8 cellular contexts compared by ENCODE assay signal in genomic region chr12:15151141-15152091, GRCh38.
DNase-seq lines count a peak whose midpoint lies in the region; ATAC-seq lines count a peak whose summit lies in the region.

No MANE protein-coding gene starts in this region.

- H3K27ac Mint-ChIP-seq in stimulated activated memory B cell treated with anti-CD40 and anti-IgM and Interleukin-4, amounts not matched to agents 10 μg/mL and 1 μg/mL and 100 μg/mL, for 72 hours: no peak overlapping the region

- peak; percentile 63 to 80 for ATAC-seq in left cardiac atrium
- no peak for ATAC-seq in stimulated activated memory B cell treated with anti-CD40 and anti-IgM and Interleukin-4, amounts not matched to agents 10 μg/mL and 1 μg/mL and 100 μg/mL, for 72 hours

- H3K9me3 Mint-ChIP-seq in stimulated activated memory B cell treated with anti-CD40 and anti-IgM and Interleukin-4, amounts not matched to agents 10 μg/mL and 1 μg/mL and 100 μg/mL, for 72 hours: no peaks in the 10 kb centered on the region

- H3K36me3 Mint-ChIP-seq in stimulated activated memory B cell treated with anti-CD40 and anti-IgM and Interleukin-4, amounts not matched to agents 10 μg/mL and 1 μg/mL and 100 μg/mL, for 72 hours: no peaks in the 10 kb centered on the region

- peaks cover 8% of the 10 kb centered on the region for H3K27me3 Mint-ChIP-seq in stimulated activated memory B cell treated with anti-CD40 and anti-IgM and Interleukin-4, amounts not matched to agents 10 μg/mL and 1 μg/mL and 100 μg/mL, for 72 hours

- intact Hi-C loops in left cardiac atrium (cut with DNase I): loop anchor here in 1 of 2 donors (2.0 to 5.0 kb wide), 2 partner anchors 69 to 116 kb away; partner anchors contain the start of gene RERG

- DNase-seq in NCI-H748 treated with DMSO at 0.1 percent for 48 hours (lab: John Stamatoyannopoulos, UW) (peak; percentile 6), NCI-H748 (lab: John Stamatoyannopoulos, UW; ENCODE audit: unreplicated experiment) (no peak), SK-N-DZ (ENCODE audit: low spot score) (peak; percentile 66), left cardiac atrium (no peak), superior temporal gyrus (ENCODE audit: extremely low spot score) (peak; percentile 83), T1000 (lab: John Stamatoyannopoulos, UW) (no peak), NCI-H1436 treated with DMSO at 0.1 percent for 48 hours (lab: John Stamatoyannopoulos, UW) (no peak)

- no peaks in the 10 kb centered on the region for H3K4me1 Mint-ChIP-seq in stimulated activated memory B cell treated with anti-CD40 and anti-IgM and Interleukin-4, amounts not matched to agents 10 μg/mL and 1 μg/mL and 100 μg/mL, for 72 hours

- no peak overlapping the region for H3K4me3 Mint-ChIP-seq in stimulated activated memory B cell treated with anti-CD40 and anti-IgM and Interleukin-4, amounts not matched to agents 10 μg/mL and 1 μg/mL and 100 μg/mL, for 72 hours

Comparison
In these comparisons a context has a peak if more than half of its experiments do, and no peak if none do; other contexts are left out.
1. DNase-seq: peak in NCI-H748 treated with DMSO at 0.1 percent for 48 hours (single experiment), SK-N-DZ (single experiment) and superior temporal gyrus (single experiment); none in NCI-H748 (single experiment), left cardiac atrium (single experiment), T1000 (single experiment) and NCI-H1436 treated with DMSO at 0.1 percent for 48 hours (single experiment).